In the genomic region with DNA sequence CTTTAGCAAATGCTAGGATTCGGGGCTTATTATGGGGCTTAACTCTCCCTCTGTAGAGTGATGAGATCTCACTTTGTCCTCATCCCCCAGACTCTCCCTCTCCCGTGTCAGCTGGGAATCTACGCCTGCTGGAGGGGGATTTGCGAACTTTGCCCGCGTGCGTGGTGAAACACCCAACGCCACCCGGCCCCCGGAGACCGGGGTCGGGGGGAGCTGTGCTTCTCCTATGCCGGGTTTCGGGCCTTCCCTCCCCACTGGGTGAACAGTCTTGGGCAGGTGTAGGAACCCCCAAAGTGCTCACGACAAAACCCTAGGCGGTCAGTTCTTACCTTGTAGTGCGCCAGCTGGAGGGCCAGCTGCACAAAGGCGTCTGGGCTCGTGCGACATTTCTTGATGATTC, we compare ENCODE assay signal across 7 cellular contexts. TPM values are rescaled to one million over a fixed set of nuclear protein-coding genes. Genes with fewer than 3 reads are reported as not detected.
"Had no signal": no experiment of that assay in that cellular context is flagged by ENCODE, and none has a peak within 500 bp of the region (broad histone marks: within the 10 kb centered on the region; RNA-seq: fewer than 3 reads in every experiment).

No MANE protein-coding gene starts in this region.

- H3K27ac Mint-ChIP-seq: H9, IgD-negative memory B cell had no signal

- H3K4me3 ChIP-seq: GM23248 had no signal

- H3K4me3 Mint-ChIP-seq: H9, IgD-negative memory B cell had no signal

- H3K4me1 Mint-ChIP-seq: H9, IgD-negative memory B cell had no signal

- ATAC-seq: HepG2 had no signal

- H3K27ac ChIP-seq: GM23248, HL-60 had no signal

- DNase-seq: GM23248, GOT3, H9, HCEC 1CT had no signal

- H3K9me3 Mint-ChIP-seq: H9, IgD-negative memory B cell had no signal

- H3K27me3 Mint-ChIP-seq: IgD-negative memory B cell had no signal

RNA-seq across cellular contexts. Expression of a gene that starts 21.6 kb away (rescaled TPM):
- total RNA-seq: GM23248 had no signal
